ENCODE assay signal across 7 cellular contexts in genomic region chr11:12182650-12183511, GRCh38.
DNase-seq lines count a peak whose midpoint lies in the region; ATAC-seq and TF ChIP-seq lines count a peak whose summit lies in the region.

No MANE protein-coding gene starts in this region.

- peaks cover 45% of the 10 kb centered on the region for H3F3A ChIP-seq in smooth muscle cell (ENCODE audit: low read depth)

- H3K79me2 ChIP-seq in smooth muscle cell (ENCODE audit: low read depth): peaks cover 38% of the 10 kb centered on the region

- H3K9me3 ChIP-seq in smooth muscle cell (replicated peaks; ENCODE audit: low read depth): no peaks in the 10 kb centered on the region

- 32% methylated on average over 12 of the region's 12 CpGs for WGBS in smooth muscle cell (ENCODE audit: low lambda C conversion rate)

- H4K20me1 ChIP-seq in smooth muscle cell (ENCODE audit: low read depth): no peaks in the 10 kb centered on the region

- peak; percentile 92 for DNase-seq in HFF-Myc (ENCODE audit: extremely low read depth, low read depth)
- peak; percentile 88 for DNase-seq in SW480 (ENCODE audit: low spot score)
- DNase-seq in glomerular visceral epithelial cell (ENCODE audit: extremely low spot score): peak; percentile 99
- no peak for DNase-seq in smooth muscle cell (lab: John Stamatoyannopoulos, UW; ENCODE audit: unreplicated experiment)
- DNase-seq in stimulated activated CD4-positive, alpha-beta T cell treated with anti-CD3 and anti-CD28 coated beads, Interleukin-4, amount 100 ng/mL, for 1 hour: no peak

- H3K9ac ChIP-seq in smooth muscle cell (ENCODE audit: low read depth): peak overlapping the region; percentile 81

- H2AFZ ChIP-seq in smooth muscle cell (ENCODE audit: low read depth): no peak overlapping the region

- H3K4me3 ChIP-seq in HFF-Myc (replicated peaks; ENCODE audit: low read depth, low read length): peak overlapping the region; percentile 19; the same call in 1 of the 2 replicates
- no peak overlapping the region for H3K4me3 ChIP-seq in smooth muscle cell

- H3K27me3 ChIP-seq in smooth muscle cell (ENCODE audit: low read depth): no peaks in the 10 kb centered on the region

- no peak for TF ChIP-seq CTCF in HFF-Myc (IDR thresholded peaks at IDR 0.05; ENCODE audit: low read depth, low read length, missing control alignments)
- TF ChIP-seq CTCF in smooth muscle cell (IDR thresholded peaks at IDR 0.05; ENCODE audit: borderline replicate concordance, insufficient read depth, poor library complexity, severe bottlenecking): no peak

- H3K4me2 ChIP-seq in smooth muscle cell: peak overlapping the region; percentile 55

- H3K4me1 ChIP-seq in smooth muscle cell (ENCODE audit: low read depth): peaks cover 44% of the 10 kb centered on the region

- H3K27ac ChIP-seq in smooth muscle cell (ENCODE audit: low read depth): peak overlapping the region; percentile 97

- no peaks in the 10 kb centered on the region for H3K36me3 ChIP-seq in smooth muscle cell (ENCODE audit: low read depth)

- ATAC-seq in GM19351 (IDR thresholded peaks at IDR 0.05; ENCODE audit: unreplicated experiment): no peak
- ATAC-seq in HG03571 (IDR thresholded peaks at IDR 0.05; ENCODE audit: unreplicated experiment): no peak

Comparison
In these comparisons a context has a peak if more than half of its experiments do, and no peak if none do; other contexts are left out.
1. DNase-seq: peak in HFF-Myc (single experiment), SW480 (single experiment) and glomerular visceral epithelial cell (single experiment); none in smooth muscle cell (single experiment) and stimulated activated CD4-positive, alpha-beta T cell treated with anti-CD3 and anti-CD28 coated beads, Interleukin-4, amount 100 ng/mL, for 1 hour (single experiment).